ENCODE assay signal across 14 cellular contexts in the genomic region with DNA sequence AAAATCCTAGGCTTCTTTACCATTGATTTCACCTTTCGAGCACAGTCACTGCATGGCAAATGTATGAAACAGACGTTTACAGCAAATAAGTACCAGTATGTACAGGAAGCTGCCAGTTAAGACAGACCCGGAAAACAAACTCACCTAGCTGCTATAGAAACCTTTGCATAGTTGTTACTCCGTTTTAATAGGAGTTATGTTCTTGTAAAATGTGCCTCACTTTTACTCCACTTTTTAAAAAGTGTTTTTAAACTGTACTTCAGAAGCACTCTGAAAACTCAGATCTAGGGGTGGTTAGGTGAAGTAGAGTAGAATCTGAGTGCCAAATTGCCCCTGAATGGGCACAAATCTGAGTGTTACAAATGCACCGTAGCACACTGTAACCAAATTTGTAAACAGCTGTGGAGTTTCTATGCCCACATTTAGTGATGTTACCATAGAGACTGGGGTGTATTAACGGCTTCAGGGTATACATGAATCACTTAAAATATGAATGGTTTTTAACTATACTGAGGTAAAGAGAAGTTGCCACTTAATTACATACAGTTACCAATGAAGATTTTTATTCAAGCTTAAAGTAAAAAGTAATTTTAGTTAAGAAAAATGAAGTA. TPM values are rescaled to one million over a fixed set of nuclear protein-coding genes. Genes with fewer than 3 reads are reported as not detected.
DNase-seq lines count a peak whose midpoint lies in the region; ATAC-seq, FAIRE-seq and TF ChIP-seq lines count a peak whose summit lies in the region.
"Had no signal": no experiment of that assay in that cellular context is flagged by ENCODE, and none has a peak within 500 bp of the region (broad histone marks: within the 10 kb centered on the region; RNA-seq: fewer than 3 reads in every experiment).

No MANE protein-coding gene starts in this region.

- no peak overlapping the region for H3K4me2 ChIP-seq in K562 (ENCODE audit: insufficient read depth, low read length)

- no peak overlapping the region for H3K4me3 Mint-ChIP-seq in activated T-cell treated with anti-CD3 and anti-CD28 coated beads, Interleukin-2, amount 50 U/mL, for 24 hours
- H3K4me3 Mint-ChIP-seq in progenitor cell of endocrine pancreas (ENCODE audit: low read depth) = no peak overlapping the region

- no peaks in the 10 kb centered on the region for H3K9me3 Mint-ChIP-seq in activated T-cell treated with anti-CD3 and anti-CD28 coated beads, Interleukin-2, amount 50 U/mL, for 24 hours
- H3K9me3 Mint-ChIP-seq in progenitor cell of endocrine pancreas (ENCODE audit: low read depth) = no peaks in the 10 kb centered on the region

- 0 out of 2 replicates have a peak, but pooled peaks have one; percentile 28 for TF ChIP-seq POLR2A in K562 (conservative IDR thresholded peaks at IDR 0.05)

- H3K4me3 ChIP-seq in K562 = no peak overlapping the region
- H3K4me3 ChIP-seq: prostate gland, SJCRH30 had no signal

- POLR2A ChIA-PET in K562 (lab: Yijun Ruan, JAX) = interaction anchor here (0.6 to 1.7 kb wide), 7 partner anchors 8 to 1520 kb away, joined by 3 to 6 read pairs (median 4); a partner anchor contains a TSS

- TSS peak; percentile 15 for BruUV-seq in K562 (replicated peaks; lab: Mats Ljungman, UMichigan)

- CTCF ChIA-PET in K562 (lab: Yijun Ruan, JAX; ENCODE audit: low intra/inter-chr PET ratio) = interaction anchor here (0.6 kb wide), 1 partner anchor 131 kb away, joined by 4 read pairs; no protein-coding TSS in a partner anchor

- in situ Hi-C loops in K562 (cut with MboI) = no loop called here

- no peak overlapping the region for H3K9ac ChIP-seq in K562 (ENCODE audit: insufficient read depth in 1 of 2, low read depth in 2 of 2, low read length in 2 of 2)

- ATAC-seq in K562 = no peak
- ATAC-seq in GM19395 (IDR thresholded peaks at IDR 0.05; ENCODE audit: unreplicated experiment) = no peak
- ATAC-seq in HG02798 (IDR thresholded peaks at IDR 0.05; ENCODE audit: poor library complexity, unreplicated experiment) = no peak
- ATAC-seq in GM19035 (IDR thresholded peaks at IDR 0.05; ENCODE audit: unreplicated experiment) = no peak

- peaks cover 0 to 2% of the 10 kb centered on the region in 2 experiments; a peak in 2 of 5 replicates for H3K4me1 ChIP-seq in K562 (replicated peaks in 1 of 2; ENCODE audit: control insufficient read depth in 2 of 2, insufficient read depth in 2 of 2, low read length in 2 of 2)
- H3K4me1 ChIP-seq: prostate gland had no signal

- peaks cover 88% of the 10 kb centered on the region for H3K36me3 Mint-ChIP-seq in activated T-cell treated with anti-CD3 and anti-CD28 coated beads, Interleukin-2, amount 50 U/mL, for 24 hours (ENCODE audit: low read depth)
- H3K36me3 Mint-ChIP-seq in progenitor cell of endocrine pancreas (ENCODE audit: insufficient read depth) = peaks cover 15% of the 10 kb centered on the region

- WGBS in K562 (ENCODE audit: insufficient coverage, low coverage, missing lambda C conversion rate) = 73% methylated on average over 6 of the region's 6 CpGs

- no peak for DNase-seq in activated T-cell treated with anti-CD3 and anti-CD28 coated beads, Interleukin-2, amount 50 U/mL, for 24 hours
- DNase-seq in activated T-cell treated with anti-CD3 and anti-CD28 coated beads for 4 hours = no peak
- DNase-seq in NAMALWA (ENCODE audit: low spot score) = peak; percentile 21
- no peak for DNase-seq in K562 (ENCODE audit: extremely low read depth in 1 of 4, low spot score in 3 of 4)
- DNase-seq in progenitor cell of endocrine pancreas (ENCODE audit: low spot score, unreplicated experiment) = no peak
- DNase-seq: cortex of kidney; mesendoderm; NCI-H187 treated with DMSO at 0.1 percent for 48 hours; SJCRH30; stimulated activated CD4-positive, alpha-beta T cell treated with anti-CD3 and anti-CD28 coated beads, Interleukin-2, amount 100 ng/mL, for 24 hours had no signal

- TF ChIP-seq EP300 in K562 (IDR thresholded peaks at IDR 0.05; ENCODE audit: low read length) = no peak

- intact Hi-C loops in K562 (cut with micrococcal nuclease) = no loop called here

- 0 out of 2 replicates have a peak, but pooled peaks cover 5% of the 10 kb centered on the region for H4K20me1 ChIP-seq in K562 (replicated peaks; ENCODE audit: control insufficient read depth, insufficient read depth, low read length)

- peaks cover 71% of the 10 kb centered on the region for H3K36me3 ChIP-seq in K562 (ENCODE audit: control insufficient read depth, insufficient read depth, low read length)

- no peaks in the 10 kb centered on the region for H3K27me3 Mint-ChIP-seq in activated T-cell treated with anti-CD3 and anti-CD28 coated beads, Interleukin-2, amount 50 U/mL, for 24 hours
- H3K27me3 Mint-ChIP-seq in progenitor cell of endocrine pancreas = no peaks in the 10 kb centered on the region

- no peak overlapping the region for H3K27ac ChIP-seq in K562 (ENCODE audit: extremely low read depth, low read depth, low read length)
- H3K27ac ChIP-seq: SJCRH30 had no signal

- TF ChIP-seq CTCF in K562 (IDR thresholded peaks at IDR 0.05 in 2 of 3, conservative IDR thresholded peaks at IDR 0.05 in 1 of 3; ENCODE audit: insufficient read depth in 2 of 3, low read depth in 1 of 3, low read length in 3 of 3) (no peak), progenitor cell of endocrine pancreas (IDR thresholded peaks at IDR 0.05; ENCODE audit: unreplicated experiment) (no peak)

- H3K9me3 ChIP-seq in K562 (replicated peaks; ENCODE audit: control insufficient read depth, insufficient read depth, low read depth, low read length) = no peaks in the 10 kb centered on the region
- H3K9me3 ChIP-seq: prostate gland, SJCRH30 had no signal

- peaks cover 59% of the 10 kb centered on the region for H3K4me1 Mint-ChIP-seq in activated T-cell treated with anti-CD3 and anti-CD28 coated beads, Interleukin-2, amount 50 U/mL, for 24 hours (ENCODE audit: low read depth)
- peaks cover 13% of the 10 kb centered on the region for H3K4me1 Mint-ChIP-seq in progenitor cell of endocrine pancreas (ENCODE audit: low read depth)

- no peaks in the 10 kb centered on the region for H3K79me2 ChIP-seq in K562 (ENCODE audit: control insufficient read depth, insufficient read depth, low read length)

- no peaks in the 10 kb centered on the region for H3K27me3 ChIP-seq in K562 (ENCODE audit: control insufficient read depth in 2 of 2, insufficient read depth in 2 of 2, low read length in 2 of 2)
- H3K27me3 ChIP-seq: SJCRH30 had no signal

- no peak for TF ChIP-seq RAD21 in K562 (CRISPR knock-in tag; conservative IDR thresholded peaks at IDR 0.05 in 1 of 2, IDR thresholded peaks at IDR 0.05 in 1 of 2)

- no peak overlapping the region for H2AFZ ChIP-seq in K562 (ENCODE audit: low read depth, low read length)

- H3K9me1 ChIP-seq in K562 (ENCODE audit: control insufficient read depth, insufficient read depth, low read length) = no peaks in the 10 kb centered on the region

- no peak for FAIRE-seq in K562 (lab: Jason Lieb, UNC)

- peak overlapping the region; percentile 16 for H3K27ac Mint-ChIP-seq in activated T-cell treated with anti-CD3 and anti-CD28 coated beads, Interleukin-2, amount 50 U/mL, for 24 hours
- peak overlapping the region; percentile 84 for H3K27ac Mint-ChIP-seq in progenitor cell of endocrine pancreas

RNA-seq across cellular contexts. Expression of a gene that starts 30.7 kb away (rescaled TPM):
- 28.0 and 34.1 TPM in 2 replicates for total RNA-seq in K562 (2011; cell fraction: chromatin; rRNA removed; ENCODE audit: low replicate concordance)
- 36.0 and 43.7 TPM in 2 replicates for total RNA-seq in K562 (2011; cell fraction: nucleolus; rRNA removed)
- 40.5 and 49.5 TPM in 2 replicates for total RNA-seq in K562 (2011; cell fraction: nucleoplasm; rRNA removed)
- total RNA-seq in K562 (2014; rRNA removed) = 32.6 and 47.6 TPM in 2 replicates
- total RNA-seq in K562 (2014; rRNA removed; fragmentation: Illumina TruSeq; extraction: Trizol) = 71.9 and 75.2 TPM in 2 replicates
- 37.5 and 41.3 TPM in 2 replicates for total RNA-seq in K562 (2015; rRNA removed; fragmentation: Illumina TruSeq; extraction: Trizol)
- total RNA-seq in K562 (2021) = 45.8 and 49.0 TPM in 2 replicates
- polyA plus RNA-seq in K562 (2011; rRNA removed) = 86.4 and 97.0 TPM in 2 replicates
- 43.8 and 85.8 TPM in 2 replicates for polyA plus RNA-seq in K562 (2011; cell fraction: cytosol; rRNA removed)
- 24.3 and 29.0 TPM in 2 replicates for polyA plus RNA-seq in K562 (2011; cell fraction: nucleus; rRNA removed)
- 50.3 and 75.7 TPM in 2 replicates for polyA plus RNA-seq in K562 (2012)
- polyA plus RNA-seq in K562 (2014; fragmentation: Illumina TruSeq; extraction: Trizol) = 43.6 and 52.8 TPM in 2 replicates
- polyA plus RNA-seq in K562 (2014; fragmentation: Nextera tagmentation; extraction: Ambion mirVana) = 100 to 1,000 TPM; 237 to 266 TPM
- 61.1 and 64.4 TPM in 2 replicates for polyA plus RNA-seq in K562 (2014; rRNA removed)
- 59.9 and 80.4 TPM in 2 replicates for polyA minus RNA-seq in K562 (2011; rRNA and poly(A)+ RNA removed)
- polyA minus RNA-seq in K562 (2011; cell fraction: cytosol; rRNA and poly(A)+ RNA removed) = 12.7 and 14.3 TPM in 2 replicates
- 14.5 and 22.5 TPM in 2 replicates for polyA minus RNA-seq in K562 (2011; cell fraction: nucleus; rRNA and poly(A)+ RNA removed)
- 68.8 and 69.6 TPM in 2 replicates for total RNA-seq in progenitor cell of endocrine pancreas

RNA-seq across cellular contexts. Expression of a gene that starts 47.2 kb away (rescaled TPM):
- 190 and 413 TPM in 2 replicates for total RNA-seq in K562 (2011; cell fraction: chromatin; rRNA removed; ENCODE audit: low replicate concordance)
- 79.0 and 101 TPM in 2 replicates for total RNA-seq in K562 (2011; cell fraction: nucleolus; rRNA removed)
- total RNA-seq in K562 (2011; cell fraction: nucleoplasm; rRNA removed) = 192 and 302 TPM in 2 replicates
- total RNA-seq in K562 (2014; rRNA removed) (21.2 and 26.6 TPM in 2 replicates), K562 (2014; rRNA removed; fragmentation: Illumina TruSeq; extraction: Trizol) (39.8 and 41.0 TPM in 2 replicates), K562 (2015; rRNA removed; fragmentation: Illumina TruSeq; extraction: Trizol) (30.4 and 31.2 TPM in 2 replicates), K562 (2021) (54.6 and 66.0 TPM in 2 replicates), progenitor cell of endocrine pancreas (83.9 and 84.9 TPM in 2 replicates)
- polyA plus RNA-seq in K562 (2011; rRNA removed) (40.3 and 54.4 TPM in 2 replicates), K562 (2014; fragmentation: Illumina TruSeq; extraction: Trizol) (52.3 and 55.7 TPM in 2 replicates), K562 (2014; fragmentation: Nextera tagmentation; extraction: Ambion mirVana) (10 to 100 TPM; 11.5 to 14.3 TPM), K562 (2014; rRNA removed) (39.7 and 58.2 TPM in 2 replicates)
- polyA plus RNA-seq in K562 (2011; cell fraction: cytosol; rRNA removed) = 10.4 and 16.7 TPM in 2 replicates
- polyA plus RNA-seq in K562 (2011; cell fraction: nucleus; rRNA removed) = 86.9 and 97.7 TPM in 2 replicates
- polyA plus RNA-seq in K562 (2012) = 42.7 and 48.1 TPM in 2 replicates
- 88.0 and 101 TPM in 2 replicates for polyA minus RNA-seq in K562 (2011; rRNA and poly(A)+ RNA removed)
- polyA minus RNA-seq in K562 (2011; cell fraction: cytosol; rRNA and poly(A)+ RNA removed) = 50.0 and 56.2 TPM in 2 replicates
- 73.2 and 92.6 TPM in 2 replicates for polyA minus RNA-seq in K562 (2011; cell fraction: nucleus; rRNA and poly(A)+ RNA removed)

RNA-seq across cellular contexts. Expression of a gene that starts 57.4 kb away (rescaled TPM):
- 93.8 and 232 TPM in 2 replicates for total RNA-seq in K562 (2011; cell fraction: chromatin; rRNA removed; ENCODE audit: low replicate concordance)
- total RNA-seq in K562 (2011; cell fraction: nucleolus; rRNA removed) = 53.6 and 53.9 TPM in 2 replicates
- 64.7 and 78.1 TPM in 2 replicates for total RNA-seq in K562 (2011; cell fraction: nucleoplasm; rRNA removed)
- total RNA-seq in K562 (2014; rRNA removed) = 38.8 and 47.5 TPM in 2 replicates
- total RNA-seq in K562 (2014; rRNA removed; fragmentation: Illumina TruSeq; extraction: Trizol) = 73.4 and 81.3 TPM in 2 replicates
- 60.2 and 62.9 TPM in 2 replicates for total RNA-seq in K562 (2015; rRNA removed; fragmentation: Illumina TruSeq; extraction: Trizol)
- total RNA-seq in K562 (2021) = 44.7 and 49.0 TPM in 2 replicates
- 49.3 and 55.9 TPM in 2 replicates for polyA plus RNA-seq in K562 (2011; rRNA removed)
- polyA plus RNA-seq in K562 (2011; cell fraction: cytosol; rRNA removed) = 19.9 and 32.6 TPM in 2 replicates
- 48.7 and 51.8 TPM in 2 replicates for polyA plus RNA-seq in K562 (2011; cell fraction: nucleus; rRNA removed)
- polyA plus RNA-seq in K562 (2012) = 32.6 and 42.5 TPM in 2 replicates
- polyA plus RNA-seq in K562 (2014; fragmentation: Illumina TruSeq; extraction: Trizol) = 63.6 and 73.9 TPM in 2 replicates
- polyA plus RNA-seq in K562 (2014; fragmentation: Nextera tagmentation; extraction: Ambion mirVana) = 10 to 100 TPM; 32.5 to 64.1 TPM
- 73.0 and 86.6 TPM in 2 replicates for polyA plus RNA-seq in K562 (2014; rRNA removed)
- polyA minus RNA-seq in K562 (2011; rRNA and poly(A)+ RNA removed) = 77.2 and 86.5 TPM in 2 replicates
- 21.6 and 25.9 TPM in 2 replicates for polyA minus RNA-seq in K562 (2011; cell fraction: cytosol; rRNA and poly(A)+ RNA removed)
- 49.1 and 77.1 TPM in 2 replicates for polyA minus RNA-seq in K562 (2011; cell fraction: nucleus; rRNA and poly(A)+ RNA removed)
- total RNA-seq in progenitor cell of endocrine pancreas = 49.8 and 52.5 TPM in 2 replicates
